In genomic region chr9:35102769-35103659, GRCh38 we compare ENCODE assay signal across 8 cellular contexts. TPM values are rescaled to one million over a fixed set of nuclear protein-coding genes. Genes with fewer than 3 reads are reported as not detected.
A peak's percentile ranks its signal among the peaks of the same experiment; 100 is the strongest.
DNase-seq lines count a peak whose midpoint lies in the region; ATAC-seq and TF ChIP-seq lines count a peak whose summit lies in the region.

A gene with protein sequence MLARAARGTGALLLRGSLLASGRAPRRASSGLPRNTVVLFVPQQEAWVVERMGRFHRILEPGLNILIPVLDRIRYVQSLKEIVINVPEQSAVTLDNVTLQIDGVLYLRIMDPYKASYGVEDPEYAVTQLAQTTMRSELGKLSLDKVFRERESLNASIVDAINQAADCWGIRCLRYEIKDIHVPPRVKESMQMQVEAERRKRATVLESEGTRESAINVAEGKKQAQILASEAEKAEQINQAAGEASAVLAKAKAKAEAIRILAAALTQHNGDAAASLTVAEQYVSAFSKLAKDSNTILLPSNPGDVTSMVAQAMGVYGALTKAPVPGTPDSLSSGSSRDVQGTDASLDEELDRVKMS (minus strand): TSS chr9:35103131. CDS start chr9:35103094, 37 bp downstream.

- H3K36me3 Mint-ChIP-seq in activated naive CD4-positive, alpha-beta T cell treated with anti-CD3 and anti-CD28 coated beads for 36 hours (ENCODE audit: low read depth): peaks cover 18% of the 10 kb centered on the region

- TF ChIP-seq POLR2A in gastroesophageal sphincter (IDR thresholded peaks at IDR 0.05): peak; percentile 35 to 40

- peak; percentile 98 for ATAC-seq in gastroesophageal sphincter

- TF ChIP-seq EP300 in gastroesophageal sphincter (IDR thresholded peaks at IDR 0.05): no peak

- peaks cover 0 to 31% (median 17%) of the 10 kb centered on the region in 3 donors for H3K4me1 ChIP-seq in gastroesophageal sphincter
- peaks cover 23 to 26% of the 10 kb centered on the region in 2 experiments for H3K4me1 ChIP-seq in neutrophil (ENCODE audit: control insufficient read depth in 1 of 2, insufficient read depth in 1 of 2, low read depth in 1 of 2, low read length in 1 of 2)

- H3K27me3 Mint-ChIP-seq in activated naive CD4-positive, alpha-beta T cell treated with anti-CD3 and anti-CD28 coated beads for 36 hours (ENCODE audit: low read depth): no peaks in the 10 kb centered on the region

- H3K36me3 ChIP-seq in gastroesophageal sphincter: peaks cover 0 to 66% of the 10 kb centered on the region in 2 donors
- H3K36me3 ChIP-seq in neutrophil: peaks cover 59% of the 10 kb centered on the region

- DNase-seq in GM03348 (ENCODE audit: low spot score) (peak; percentile 96), HFF-Myc (ENCODE audit: extremely low read depth, low read depth) (peak; percentile 92), NAMALWA (ENCODE audit: low spot score) (peak; percentile 97), SK-N-DZ (ENCODE audit: low spot score) (peak; percentile 97), substantia nigra (lab: John Stamatoyannopoulos, UW) (peak; percentile 71 to 97 (median 91))
- peak; percentile 96 for DNase-seq in activated naive CD4-positive, alpha-beta T cell treated with anti-CD3 and anti-CD28 coated beads for 36 hours

- no peaks in the 10 kb centered on the region for H3K9me3 Mint-ChIP-seq in activated naive CD4-positive, alpha-beta T cell treated with anti-CD3 and anti-CD28 coated beads for 36 hours

- CTCF ChIA-PET in activated naive CD4-positive, alpha-beta T cell treated with anti-CD3 and anti-CD28 coated beads for 36 hours (lab: Charles Lee): interaction anchor here (0.8 to 2.9 kb wide), 6 partner anchors 9 to 401 kb away, joined by 3 to 10 read pairs (median 4); partner anchors contain the start of gene ATOSB

- TF ChIP-seq CTCF in HFF-Myc (IDR thresholded peaks at IDR 0.05; ENCODE audit: low read depth, low read length, missing control alignments): no peak
- TF ChIP-seq CTCF in gastroesophageal sphincter (IDR thresholded peaks at IDR 0.05): peak in 1 of 4 experiments; percentile 27
- no peak for TF ChIP-seq CTCF in neutrophil (IDR thresholded peaks at IDR 0.05)

- H3K4me1 Mint-ChIP-seq in activated naive CD4-positive, alpha-beta T cell treated with anti-CD3 and anti-CD28 coated beads for 36 hours (ENCODE audit: low read depth): peaks cover 31% of the 10 kb centered on the region

- H3K27me3 ChIP-seq in gastroesophageal sphincter (no peaks in the 10 kb centered on the region), neutrophil (no peaks in the 10 kb centered on the region)

- H3K9me3 ChIP-seq in gastroesophageal sphincter: no peaks in the 10 kb centered on the region
- no peaks in the 10 kb centered on the region for H3K9me3 ChIP-seq in neutrophil

- peak within 1 kb of the TSS; percentile 93 for H3K27ac Mint-ChIP-seq in activated naive CD4-positive, alpha-beta T cell treated with anti-CD3 and anti-CD28 coated beads for 36 hours

- intact Hi-C loops in activated naive CD4-positive, alpha-beta T cell treated with anti-CD3 and anti-CD28 coated beads for 36 hours (cut with micrococcal nuclease): loop anchor here (1.0 to 5.0 kb wide), 4 partner anchors 14 to 1664 kb away; partner anchors contain the start of genes DNAJB5 and FANCG

- peak within 1 kb of the TSS; percentile 79 for H3K4me3 ChIP-seq in HFF-Myc (replicated peaks; ENCODE audit: low read depth, low read length)
- peak within 1 kb of the TSS; percentile 54 to 82 for H3K4me3 ChIP-seq in gastroesophageal sphincter
- H3K4me3 ChIP-seq in neutrophil (ENCODE audit: low read depth in 1 of 2, low read length in 1 of 2): peak within 1 kb of the TSS; percentile 83 to 84

- 0% methylated on average over 5 to 10 of the region's 57 CpGs for WGBS in gastroesophageal sphincter (ENCODE audit: low coverage in 1 of 2), 2 donors

- peak within 1 kb of the TSS; percentile 99 for H3K4me3 Mint-ChIP-seq in activated naive CD4-positive, alpha-beta T cell treated with anti-CD3 and anti-CD28 coated beads for 36 hours

- H3K27ac ChIP-seq in gastroesophageal sphincter (peak within 1 kb of the TSS; percentile 60 to 92 (median 90)), neutrophil (peak within 1 kb of the TSS; percentile 86), substantia nigra (ENCODE audit: low read depth, low read length, poor library complexity, severe bottlenecking) (peak within 1 kb of the TSS; percentile 85)

RNA-seq across cellular contexts. Expression of the gene that starts here (rescaled TPM):
- 220 and 242 TPM in 2 replicates for polyA plus RNA-seq in SK-N-DZ (2014; cell fraction: cytosol; rRNA removed)
- polyA plus RNA-seq in SK-N-DZ (2014; cell fraction: nucleus; rRNA removed): 226 and 235 TPM in 2 replicates
- total RNA-seq in activated naive CD4-positive, alpha-beta T cell treated with anti-CD3 and anti-CD28 coated beads for 36 hours: 100 to 1,000 TPM; 165 to 168 TPM
- total RNA-seq in gastroesophageal sphincter: 100 to 1,000 TPM in 3 of 4 donors, 10 to 100 TPM in 1; 96.0 to 123 (median 110) TPM

Comparison
In these comparisons a context has a peak if more than half of its experiments do, and no peak if none do; other contexts are left out.
1. Peak in every context shown above with its lines: DNase-seq, ATAC-seq, H3K4me3 ChIP-seq and H3K27ac ChIP-seq.